13 cellular contexts compared by ENCODE assay signal in genomic region chr3:139122612-139123011, GRCh38.
"Had no signal": no experiment of that assay in that cellular context is flagged by ENCODE, and none has a peak within 500 bp of the region (broad histone marks: within the 10 kb centered on the region; RNA-seq: fewer than 3 reads in every experiment).

No MANE protein-coding gene starts in this region.

- H3K4me3 ChIP-seq: dorsolateral prefrontal cortex, hepatocyte, mucosa of descending colon, smooth muscle cell, testis had no signal

- ATAC-seq: activated T-cell treated with anti-CD3 and anti-CD28 coated beads, Interleukin-2, amount 50 U/mL, for 4 hours; mucosa of descending colon; naive thymus-derived CD8-positive, alpha-beta T cell; T-helper 17 cell; WTC11 had no signal

- H3K27ac ChIP-seq: dorsolateral prefrontal cortex, testis had no signal

- H2AFZ ChIP-seq: hepatocyte had no signal

- H3K4me2 ChIP-seq: hepatocyte, smooth muscle cell had no signal

- H3K27me3 ChIP-seq: dorsolateral prefrontal cortex, hepatocyte, testis had no signal

- H3K4me1 ChIP-seq: testis had no signal

- DNase-seq: activated CD4-positive, alpha-beta T cell treated with anti-CD3 and anti-CD28 coated beads, Interleukin-2, amount 10 ng/mL, durations not matched to agents 7 days and 5 days; activated effector memory CD4-positive, alpha-beta T cell treated with Interleukin-2 at 50 U/mL for 16 hours; activated naive CD4-positive, alpha-beta T cell treated with anti-CD3 and anti-CD28 coated beads, Interleukin-2, amount 50 U/mL, for 16 hours; activated T-cell treated with anti-CD3 and anti-CD28 coated beads, Interleukin-2, amount 50 U/mL, for 4 hours; dorsolateral prefrontal cortex; mucosa of descending colon; naive thymus-derived CD8-positive, alpha-beta T cell; right cardiac atrium; T-helper 17 cell; testis had no signal

- H3K79me2 ChIP-seq: hepatocyte had no signal

- H3K9me3 ChIP-seq: mucosa of descending colon, testis had no signal
